8 cellular contexts compared by ENCODE assay signal in genomic region chr6:28977351-28978136, GRCh38. TPM values are rescaled to one million over a fixed set of nuclear protein-coding genes. Genes with fewer than 3 reads are reported as not detected.
DNase-seq lines count a peak whose midpoint lies in the region; ATAC-seq and TF ChIP-seq lines count a peak whose summit lies in the region.

No MANE protein-coding gene starts in this region.

- WGBS in mesendoderm (ENCODE audit: extremely low coverage, insufficient coverage, low lambda C conversion rate) = no CpG with 5 or more reads among the region's 52 CpGs

- H3K18ac ChIP-seq in mesendoderm (ENCODE audit: low read length) = no peak overlapping the region

- no peak for TF ChIP-seq CTCF in uterus (IDR thresholded peaks at IDR 0.05)

- H2BK5ac ChIP-seq in mesendoderm (ENCODE audit: low read length) = no peak overlapping the region

- H3K36me3 Mint-ChIP-seq in CD8-positive, alpha-beta memory T cell = peaks cover 0 to 11% (median 3%) of the 10 kb centered on the region in 3 donors

- H4K8ac ChIP-seq in mesendoderm (ENCODE audit: low read depth, low read length) = no peak overlapping the region

- H3K79me1 ChIP-seq in mesendoderm (ENCODE audit: low read length) = no peaks in the 10 kb centered on the region

- H3K9me3 Mint-ChIP-seq in CD8-positive, alpha-beta memory T cell = peaks cover 0 to 6% (median 4%) of the 10 kb centered on the region in 5 donors

- H3K4me3 ChIP-seq in CD8-positive, alpha-beta memory T cell (ENCODE audit: low read length) = no peak overlapping the region
- H3K4me3 ChIP-seq in mesendoderm (ENCODE audit: low read length) = no peak overlapping the region
- H3K4me3 ChIP-seq in uterus = no peak overlapping the region

- POLR2A ChIA-PET in CD8-positive, alpha-beta memory T cell (lab: Charles Lee) = no interaction called here

- H3K27ac ChIP-seq in CD8-positive, alpha-beta memory T cell (ENCODE audit: low read depth, low read length) = peak overlapping the region; percentile 77
- H3K27ac ChIP-seq in mesendoderm (ENCODE audit: low read depth, low read length) = no peak overlapping the region
- no peak overlapping the region for H3K27ac ChIP-seq in uterus

- TF ChIP-seq POLR2A in uterus (IDR thresholded peaks at IDR 0.05) = no peak

- no peak overlapping the region for H4K5ac ChIP-seq in mesendoderm (ENCODE audit: low read length)

- no peak overlapping the region for H3K4me2 ChIP-seq in mesendoderm (ENCODE audit: low read length)

- H3K9me3 ChIP-seq in CD8-positive, alpha-beta memory T cell (ENCODE audit: low read length) = no peaks in the 10 kb centered on the region
- H3K9me3 ChIP-seq in uterus = no peaks in the 10 kb centered on the region

- no peak overlapping the region for H2BK15ac ChIP-seq in mesendoderm (replicated peaks; ENCODE audit: low read depth)

- H3K56ac ChIP-seq in mesendoderm (ENCODE audit: low read length) = peak overlapping the region; percentile 15

- no peak for ATAC-seq in GM21576 (IDR thresholded peaks at IDR 0.05; ENCODE audit: unreplicated experiment)
- ATAC-seq in HG03460 (IDR thresholded peaks at IDR 0.05; ENCODE audit: unreplicated experiment) = no peak

- H3K23ac ChIP-seq in mesendoderm (ENCODE audit: low read length) = no peak overlapping the region

- H2BK120ac ChIP-seq in mesendoderm (ENCODE audit: low read depth, low read length) = no peak overlapping the region

- H3K4me1 Mint-ChIP-seq in CD8-positive, alpha-beta memory T cell = peaks cover 28 to 45% (median 39%) of the 10 kb centered on the region in 3 donors

- H2AK5ac ChIP-seq in mesendoderm (ENCODE audit: low read length) = no peak overlapping the region

- no peaks in the 10 kb centered on the region for H3K36me3 ChIP-seq in CD8-positive, alpha-beta memory T cell (ENCODE audit: insufficient read depth, low read length)
- H3K36me3 ChIP-seq in mesendoderm (ENCODE audit: control insufficient read depth, insufficient read depth, low read length) (no peaks in the 10 kb centered on the region), uterus (no peaks in the 10 kb centered on the region)

- peaks cover 22% of the 10 kb centered on the region for H3K4me1 ChIP-seq in CD8-positive, alpha-beta memory T cell (ENCODE audit: insufficient read depth, low read length)
- H3K4me1 ChIP-seq in mesendoderm (ENCODE audit: control insufficient read depth, low read depth, low read length) = peaks cover 3% of the 10 kb centered on the region
- no peaks in the 10 kb centered on the region for H3K4me1 ChIP-seq in uterus

- H3K27me3 ChIP-seq in CD8-positive, alpha-beta memory T cell (ENCODE audit: insufficient read depth, low read length, poor library complexity, severe bottlenecking) = no peaks in the 10 kb centered on the region
- H3K27me3 ChIP-seq in mesendoderm (ENCODE audit: insufficient read depth, low read length, poor library complexity) = no peaks in the 10 kb centered on the region
- H3K27me3 ChIP-seq in uterus = peaks cover 0 to 6% of the 10 kb centered on the region in 2 donors

- H3K27me3 Mint-ChIP-seq in CD8-positive, alpha-beta memory T cell = peaks cover 42 to 49% of the 10 kb centered on the region in 2 donors

- H3K9ac ChIP-seq in mesendoderm (ENCODE audit: low read length) = no peak overlapping the region

- no peak overlapping the region for H3K4ac ChIP-seq in mesendoderm (ENCODE audit: low read depth, low read length)

- H3K4me3 Mint-ChIP-seq in CD8-positive, alpha-beta memory T cell = peak overlapping the region; percentile 63 to 81 (median 70)

- DNase-seq in CD8-positive, alpha-beta memory T cell = peak in 1 of 5 donors; percentile 27
- DNase-seq in OCI-M2 (lab: John Stamatoyannopoulos, UW; ENCODE audit: unreplicated experiment) (peak; percentile 71), mesendoderm (no peak), uterus (no peak), D341Med (ENCODE audit: low spot score) (no peak)
- peak; percentile 28 for DNase-seq in central memory CD4-positive, alpha-beta T cell

- H3K79me2 ChIP-seq in mesendoderm (ENCODE audit: control insufficient read depth, insufficient read depth, low read length) = no peaks in the 10 kb centered on the region

- intact Hi-C loops in uterus (cut with DNase I; ENCODE audit: low total_unique reads) = no loop called here

- CTCF ChIA-PET in CD8-positive, alpha-beta memory T cell (lab: Charles Lee) = no interaction called here

- H3K27ac Mint-ChIP-seq in CD8-positive, alpha-beta memory T cell = peak overlapping the region in 1 of 8 donors; percentile 21

RNA-seq across cellular contexts. Expression of gene ZNF311, which starts 27.6 kb away (rescaled TPM):
- total RNA-seq in CD8-positive, alpha-beta memory T cell = under 1 TPM; 0.66 to 0.73 TPM
- not detected for polyA plus RNA-seq in CD8-positive, alpha-beta memory T cell
- 1.5 TPM for polyA plus RNA-seq in mesendoderm (2013, experiment 1 of 2)
- polyA plus RNA-seq in mesendoderm (2013, experiment 2 of 2) = 1.6 TPM
- total RNA-seq in uterus = 1 to 10 TPM in 2 of 4 donors, under 1 TPM in 2; 0.51 to 4.1 (median 1.1) TPM

RNA-seq across cellular contexts. Expression of gene TRIM27, which starts 53.8 kb away (rescaled TPM):
- total RNA-seq in CD8-positive, alpha-beta memory T cell = 10 to 100 TPM; 67.7 to 69.2 TPM
- 61.6 TPM for polyA plus RNA-seq in CD8-positive, alpha-beta memory T cell
- polyA plus RNA-seq in mesendoderm (2013, experiment 1 of 2) = 43.4 TPM
- polyA plus RNA-seq in mesendoderm (2013, experiment 2 of 2) = 43.6 TPM
- 100 to 1,000 TPM in 1 of 4 donors, 10 to 100 TPM in 3; 24.6 to 108 (median 48.7) TPM for total RNA-seq in uterus

Comparison
In these comparisons a context has a peak if more than half of its experiments do, and no peak if none do; other contexts are left out.
1. DNase-seq: peak in OCI-M2 (single experiment) and central memory CD4-positive, alpha-beta T cell (single experiment); none in mesendoderm (single experiment), uterus (0 of 2) and D341Med (single experiment).